ENCODE assay signal across 15 cellular contexts in genomic region chr2:135563793-135564192, GRCh38. TPM values are rescaled to one million over a fixed set of nuclear protein-coding genes. Genes with fewer than 3 reads are reported as not detected.
DNase-seq lines count a peak whose midpoint lies in the region; FAIRE-seq and TF ChIP-seq lines count a peak whose summit lies in the region.
"Had no signal": no experiment of that assay in that cellular context is flagged by ENCODE, and none has a peak within 500 bp of the region (broad histone marks: within the 10 kb centered on the region; RNA-seq: fewer than 3 reads in every experiment).

No MANE protein-coding gene starts in this region.

- TF ChIP-seq CTCF in A673 (conservative IDR thresholded peaks at IDR 0.05; ENCODE audit: low read depth, low read length) (no peak), NB4 (IDR thresholded peaks at IDR 0.05; ENCODE audit: low read depth, low read length) (no peak), bronchial epithelial cell (IDR thresholded peaks at IDR 0.05; ENCODE audit: insufficient read depth, low read length, severe bottlenecking) (no peak), hepatocyte (IDR thresholded peaks at IDR 0.05; ENCODE audit: poor library complexity) (no peak)

- H3K4me1 ChIP-seq in A673 (ENCODE audit: insufficient read depth, low read length, poor library complexity, severe bottlenecking) (no peaks in the 10 kb centered on the region), hepatocyte (ENCODE audit: insufficient read depth) (no peaks in the 10 kb centered on the region)

- CTCF ChIA-PET in A673 (lab: Charles Lee): no interaction called here

- no peak for FAIRE-seq in bronchial epithelial cell (lab: Jason Lieb, UNC)
- FAIRE-seq: small intestine had no signal

- H4K20me1 ChIP-seq in hepatocyte (ENCODE audit: insufficient read depth, poor library complexity, severe bottlenecking): no peaks in the 10 kb centered on the region

- TF ChIP-seq POLR2A in NB4 (IDR thresholded peaks at IDR 0.05; ENCODE audit: extremely low read depth, insufficient read length): no peak

- 100% methylated on average over 4 of the region's 4 CpGs for WGBS in hepatocyte (ENCODE audit: low lambda C conversion rate, missing lambda C conversion rate)

- H3K79me2 ChIP-seq in hepatocyte: peaks cover 50% of the 10 kb centered on the region

- no peaks in the 10 kb centered on the region for H3K36me3 ChIP-seq in A673 (ENCODE audit: insufficient read depth, low read length, poor library complexity, severe bottlenecking)
- H3K36me3 ChIP-seq in bronchial epithelial cell (ENCODE audit: control insufficient read depth, insufficient read depth, low read length): peaks cover 5% of the 10 kb centered on the region
- H3K36me3 ChIP-seq in hepatocyte (replicated peaks; ENCODE audit: insufficient read depth, low read depth): no peaks in the 10 kb centered on the region

- peak; percentile 6 for DNase-seq in A673 (ENCODE audit: low spot score)
- DNase-seq in Daoy (ENCODE audit: low read depth): peak; percentile 35
- peak; percentile 41 for DNase-seq in NB4 (ENCODE audit: low read depth)
- DNase-seq in bronchial epithelial cell (ENCODE audit: low read depth): peak; percentile 59
- no peak for DNase-seq in NCI-H1436 (lab: John Stamatoyannopoulos, UW)
- no peak for DNase-seq in GM19238 (ENCODE audit: insufficient read length, low spot score)
- DNase-seq in hepatocyte (ENCODE audit: low spot score): no peak
- no peak for DNase-seq in NCI-H82 treated with DMSO at 0.1 percent for 48 hours (lab: John Stamatoyannopoulos, UW; ENCODE audit: unreplicated experiment)
- DNase-seq: amniotic stem cell, immature natural killer cell, mucosa of descending colon, NCI-H2227 treated with DMSO at 0.1 percent for 48 hours, small intestine, T-helper 9 cell had no signal

- POLR2A ChIA-PET in A673 (lab: Charles Lee; ENCODE audit: low non-redundant PET): no interaction called here

- no peak overlapping the region for H3K4me2 ChIP-seq in hepatocyte
- H3K4me2 ChIP-seq: GM23338 had no signal

- intact Hi-C loops in A673 (cut with micrococcal nuclease; ENCODE audit: unreplicated experiment): no loop called here

- H3K9me3 ChIP-seq in A673 (ENCODE audit: low read depth, low read length, poor library complexity, severe bottlenecking) (no peaks in the 10 kb centered on the region), hepatocyte (ENCODE audit: low read depth) (no peaks in the 10 kb centered on the region)
- H3K9me3 ChIP-seq: mucosa of descending colon had no signal

- H3K27me3 ChIP-seq in A673 (replicated peaks; ENCODE audit: insufficient read depth, low read depth, low read length, poor library complexity) (no peaks in the 10 kb centered on the region), bronchial epithelial cell (ENCODE audit: control insufficient read depth, insufficient read depth, low read length) (no peaks in the 10 kb centered on the region), hepatocyte (no peaks in the 10 kb centered on the region)

- no peak overlapping the region for H3K4me3 ChIP-seq in A673 (ENCODE audit: low read depth, low read length, poor library complexity, severe bottlenecking)
- no peak overlapping the region for H3K4me3 ChIP-seq in NB4 (ENCODE audit: low read depth, low read length)
- no peak overlapping the region for H3K4me3 ChIP-seq in bronchial epithelial cell (ENCODE audit: low read depth, low read length)
- H3K4me3 ChIP-seq in hepatocyte: no peak overlapping the region
- H3K4me3 ChIP-seq: GM23338, mucosa of descending colon had no signal

- no peak overlapping the region for H3K27ac ChIP-seq in A673 (ENCODE audit: low read depth, low read length, poor library complexity, severe bottlenecking)
- H3K27ac ChIP-seq in hepatocyte: no peak overlapping the region

- no peaks in the 10 kb centered on the region for H3K9me2 ChIP-seq in hepatocyte (replicated peaks; ENCODE audit: insufficient read depth)

- no TSS peak for BruUV-seq in A673 (replicated peaks; lab: Mats Ljungman, UMichigan)

- no peak overlapping the region for H2AFZ ChIP-seq in hepatocyte
- H2AFZ ChIP-seq: GM23338 had no signal

RNA-seq across cellular contexts. Expression of gene R3HDM1, which starts 32.5 kb away (rescaled TPM):
- total RNA-seq in A673 (2021) (65.4 and 66.6 TPM in 2 replicates), bronchial epithelial cell (3.7 and 6.3 TPM in 2 replicates), hepatocyte (10.5 and 10.9 TPM in 2 replicates)
- 3.8 and 6.6 TPM in 2 replicates for total RNA-seq in Daoy (2014; rRNA removed; shearing (Covaris generic))
- polyA plus RNA-seq in hepatocyte: 9.1 and 10.6 TPM in 2 replicates

RNA-seq across cellular contexts. Expression of gene ZRANB3, which starts 32.8 kb away (rescaled TPM):
- total RNA-seq in A673 (2021) (15.3 and 17.1 TPM in 2 replicates), bronchial epithelial cell (2.8 and 5.5 TPM in 2 replicates), hepatocyte (6.9 and 10.4 TPM in 2 replicates)
- total RNA-seq in Daoy (2014; rRNA removed; shearing (Covaris generic)): 11.7 and 14.0 TPM in 2 replicates
- 3.6 and 4.1 TPM in 2 replicates for polyA plus RNA-seq in hepatocyte

Comparison
In these comparisons a context has a peak if more than half of its experiments do, and no peak if none do; other contexts are left out.
1. DNase-seq: peak in A673 (single experiment), Daoy (single experiment), NB4 (single experiment) and bronchial epithelial cell (single experiment); none in NCI-H1436 (single experiment), GM19238 (single experiment), hepatocyte (single experiment) and NCI-H82 treated with DMSO at 0.1 percent for 48 hours (single experiment).